25 cellular contexts compared by ENCODE assay signal in genomic region chr12:60834806-60835205, GRCh38.
"Had no signal": no experiment of that assay in that cellular context is flagged by ENCODE, and none has a peak within 500 bp of the region (broad histone marks: within the 10 kb centered on the region; RNA-seq: fewer than 3 reads in every experiment).

No MANE protein-coding gene starts in this region.

- H3K4me3 Mint-ChIP-seq: immature natural killer cell; mesothelial cell of epicardium; naive thymus-derived CD4-positive, alpha-beta T cell; natural killer cell treated with Interleukin-12 subunit alpha and Interleukin-12 subunit beta and Interleukin-15 and Interleukin-18, amount 100 ng/mL, for 72 hours; stimulated activated naive B cell treated with anti-CD40 and anti-IgM and Interleukin-4, amounts not matched to agents 10 μg/mL and 1 μg/mL and 100 μg/mL, for 72 hours had no signal

- H3K4me1 ChIP-seq: heart right ventricle, left ventricle myocardium inferior, right atrium auricular region, right lobe of liver, stomach, testis, thyroid gland, transverse colon, upper lobe of left lung, vagina had no signal

- H3K4me3 ChIP-seq: heart right ventricle, hepatocyte, left ventricle myocardium inferior, lung, ovary, right atrium auricular region, right lobe of liver, smooth muscle cell, stomach, testis, thyroid gland, transverse colon, upper lobe of left lung, vagina had no signal

- H3K9me3 Mint-ChIP-seq: mesothelial cell of epicardium had no signal

- H3K36me3 ChIP-seq: heart right ventricle, left ventricle myocardium inferior, ovary, right atrium auricular region, right lobe of liver, stomach, thyroid gland, transverse colon, upper lobe of left lung, vagina had no signal

- H3K27ac ChIP-seq: heart right ventricle, hepatocyte, left ventricle myocardium inferior, ovary, right atrium auricular region, right lobe of liver, stomach, testis, thyroid gland, transverse colon, upper lobe of left lung, vagina had no signal

- DNase-seq: heart right ventricle; immature natural killer cell; islet precursor cell; left ventricle myocardium inferior; mesendoderm; naive thymus-derived CD4-positive, alpha-beta T cell; ovary; right lobe of liver; stimulated activated CD4-positive, alpha-beta T cell treated with anti-CD3 and anti-CD28 coated beads, Interleukin-1b, Interleukin-23, amount 100 ng/mL, for 48 hours; stimulated activated CD4-positive, alpha-beta T cell treated with anti-CD3 and anti-CD28 coated beads, Interleukin-4, amount 100 ng/mL, for 1 hour; stimulated activated naive B cell treated with anti-CD40 and anti-IgM and Interleukin-4, amounts not matched to agents 10 μg/mL and 1 μg/mL and 100 μg/mL, for 72 hours; stimulated activated naive CD8-positive, alpha-beta T cell treated with anti-CD3 and anti-CD28 coated beads, Interleukin-15, Interleukin-2, amounts not matched to agents 100 U/mL and 50 U/mL, for 24 hours; stomach; testis; thyroid gland; transverse colon; upper lobe of left lung had no signal

- H3K27ac Mint-ChIP-seq: immature natural killer cell; mesothelial cell of epicardium; naive thymus-derived CD4-positive, alpha-beta T cell; natural killer cell treated with Interleukin-12 subunit alpha and Interleukin-12 subunit beta and Interleukin-15 and Interleukin-18, amount 100 ng/mL, for 72 hours; progenitor cell of endocrine pancreas; stimulated activated naive B cell treated with anti-CD40 and anti-IgM and Interleukin-4, amounts not matched to agents 10 μg/mL and 1 μg/mL and 100 μg/mL, for 72 hours had no signal

- H3K27me3 ChIP-seq: heart right ventricle, hepatocyte, ovary, right atrium auricular region, right lobe of liver, stomach, testis, thyroid gland, transverse colon, upper lobe of left lung, vagina had no signal

- H3K36me3 Mint-ChIP-seq: immature natural killer cell; mesothelial cell of epicardium; naive thymus-derived CD4-positive, alpha-beta T cell; natural killer cell treated with Interleukin-12 subunit alpha and Interleukin-12 subunit beta and Interleukin-15 and Interleukin-18, amount 100 ng/mL, for 72 hours; stimulated activated naive B cell treated with anti-CD40 and anti-IgM and Interleukin-4, amounts not matched to agents 10 μg/mL and 1 μg/mL and 100 μg/mL, for 72 hours had no signal

- H3K4me1 Mint-ChIP-seq: immature natural killer cell; mesothelial cell of epicardium; naive thymus-derived CD4-positive, alpha-beta T cell; stimulated activated naive B cell treated with anti-CD40 and anti-IgM and Interleukin-4, amounts not matched to agents 10 μg/mL and 1 μg/mL and 100 μg/mL, for 72 hours had no signal

- H3K9me3 ChIP-seq: heart right ventricle, left ventricle myocardium inferior, ovary, right atrium auricular region, right lobe of liver, stomach, testis, thyroid gland, transverse colon, upper lobe of left lung, vagina had no signal

- ATAC-seq: heart right ventricle; naive thymus-derived CD4-positive, alpha-beta T cell; natural killer cell treated with Interleukin-12 subunit alpha and Interleukin-12 subunit beta and Interleukin-15 and Interleukin-18, amount 100 ng/mL, for 72 hours; right lobe of liver; stimulated activated naive B cell treated with anti-CD40 and anti-IgM and Interleukin-4, amounts not matched to agents 10 μg/mL and 1 μg/mL and 100 μg/mL, for 72 hours; stimulated activated naive CD8-positive, alpha-beta T cell treated with anti-CD3 and anti-CD28 coated beads, Interleukin-15, Interleukin-2, amounts not matched to agents 100 U/mL and 50 U/mL, for 24 hours had no signal

- H3K27me3 Mint-ChIP-seq: naive thymus-derived CD4-positive, alpha-beta T cell; natural killer cell treated with Interleukin-12 subunit alpha and Interleukin-12 subunit beta and Interleukin-15 and Interleukin-18, amount 100 ng/mL, for 72 hours; progenitor cell of endocrine pancreas; stimulated activated naive B cell treated with anti-CD40 and anti-IgM and Interleukin-4, amounts not matched to agents 10 μg/mL and 1 μg/mL and 100 μg/mL, for 72 hours had no signal
